10 cellular contexts compared by ENCODE assay signal in the genomic region with DNA sequence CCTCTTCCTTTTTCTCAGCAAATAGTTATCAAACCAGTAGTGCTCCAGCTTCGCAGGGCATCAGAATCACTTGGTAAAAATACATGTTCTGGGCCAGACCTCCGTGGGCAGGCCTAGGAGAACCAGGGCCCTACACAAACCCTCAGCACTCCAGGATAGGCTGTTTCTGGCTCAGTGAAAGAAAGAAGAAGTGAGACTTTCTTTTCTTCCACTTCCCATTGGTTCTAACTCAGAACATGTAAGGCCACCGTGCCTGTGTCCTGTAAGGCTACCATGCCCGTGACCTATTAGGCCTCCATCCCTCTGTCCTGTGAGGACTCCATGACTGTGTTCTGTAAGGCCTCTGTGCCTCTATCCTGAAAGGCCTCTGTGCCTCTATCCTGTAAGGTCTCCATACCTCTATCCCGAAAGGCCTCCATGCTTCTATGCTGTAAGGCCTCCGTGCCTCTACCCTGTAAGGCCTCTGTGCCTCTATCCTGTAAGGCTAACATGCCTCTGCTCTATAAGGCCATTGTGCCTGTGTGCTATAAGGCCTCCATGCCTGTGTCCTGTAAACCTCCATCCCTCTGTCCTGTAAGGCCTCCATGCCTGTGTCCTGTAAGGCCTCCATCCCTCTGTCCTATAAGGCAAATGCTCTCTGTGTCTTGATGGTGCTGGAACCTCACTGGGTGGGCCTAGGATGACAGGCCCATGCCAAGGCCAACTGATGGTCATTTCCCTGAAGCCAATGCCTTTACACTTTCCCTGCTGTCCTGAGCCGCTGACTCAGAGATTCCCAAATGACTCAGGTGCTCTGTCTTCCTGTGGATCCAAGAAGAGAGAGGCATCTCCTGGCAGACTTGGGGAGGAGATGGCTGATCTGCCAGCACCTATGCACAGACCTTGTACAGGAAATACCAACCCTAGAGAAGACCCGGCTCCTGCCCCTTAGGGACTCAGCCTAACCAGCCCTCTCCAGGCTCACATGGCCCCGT.
A peak's percentile ranks its signal among the peaks of the same experiment; 100 is the strongest.
DNase-seq lines count a peak whose midpoint lies in the region; ATAC-seq lines count a peak whose summit lies in the region.
"Had no signal": no experiment of that assay in that cellular context is flagged by ENCODE, and none has a peak within 500 bp of the region (broad histone marks: within the 10 kb centered on the region; RNA-seq: fewer than 3 reads in every experiment).

No MANE protein-coding gene starts in this region.

- intact Hi-C loops in dendritic cell treated with granulocyte-macrophage colony-stimulating factor and Interleukin-4, amounts not matched to agents 40 ng/mL and 50 ng/mL, for 4 days (cut with micrococcal nuclease) = no loop called here

- H3K9me3 Mint-ChIP-seq in dendritic cell treated with granulocyte-macrophage colony-stimulating factor and Interleukin-4, amounts not matched to agents 40 ng/mL and 50 ng/mL, for 4 days = no peaks in the 10 kb centered on the region
- H3K9me3 Mint-ChIP-seq: activated T-helper 2 cell treated with anti-CD3 and anti-CD28 coated beads, Interferon-gamma antibody, Interleukin-2, Interleukin-4, amounts not matched to agents 10 μg/mL and 5 μg/mL and 100 μg/mL, durations not matched to agents 14 hours and 24 hours and 36 hours had no signal

- H3K27me3 Mint-ChIP-seq in dendritic cell treated with granulocyte-macrophage colony-stimulating factor and Interleukin-4, amounts not matched to agents 40 ng/mL and 50 ng/mL, for 4 days = peaks cover 6% of the 10 kb centered on the region

- H3K4me1 Mint-ChIP-seq in dendritic cell treated with granulocyte-macrophage colony-stimulating factor and Interleukin-4, amounts not matched to agents 40 ng/mL and 50 ng/mL, for 4 days (ENCODE audit: low read depth) = peaks cover 11% of the 10 kb centered on the region
- H3K4me1 Mint-ChIP-seq: B cell had no signal

- no peak overlapping the region for H3K4me3 Mint-ChIP-seq in dendritic cell treated with granulocyte-macrophage colony-stimulating factor and Interleukin-4, amounts not matched to agents 40 ng/mL and 50 ng/mL, for 4 days
- H3K4me3 Mint-ChIP-seq: B cell had no signal

- DNase-seq in HT-29 (ENCODE audit: low spot score) (no peak), SW 1271 (lab: John Stamatoyannopoulos, UW) (no peak), epidermal melanocyte (ENCODE audit: insufficient read length, low spot score) (no peak)
- DNase-seq in stimulated activated CD4-positive, alpha-beta T cell treated with anti-CD3 and anti-CD28 coated beads, Interleukin-4, amount 100 ng/mL, for 1 hour = no peak

- ATAC-seq in GM18498 (IDR thresholded peaks at IDR 0.05; ENCODE audit: unreplicated experiment) (peak; percentile 92), GM21528 (IDR thresholded peaks at IDR 0.05; ENCODE audit: low FRiP score, unreplicated experiment) (peak; percentile 64), HG03159 (IDR thresholded peaks at IDR 0.05; ENCODE audit: unreplicated experiment) (peak; percentile 74)

- H3K36me3 Mint-ChIP-seq in dendritic cell treated with granulocyte-macrophage colony-stimulating factor and Interleukin-4, amounts not matched to agents 40 ng/mL and 50 ng/mL, for 4 days (ENCODE audit: low read depth) = no peaks in the 10 kb centered on the region

- peak overlapping the region; percentile 52 for H3K27ac Mint-ChIP-seq in dendritic cell treated with granulocyte-macrophage colony-stimulating factor and Interleukin-4, amounts not matched to agents 40 ng/mL and 50 ng/mL, for 4 days
- H3K27ac Mint-ChIP-seq: activated T-helper 2 cell treated with anti-CD3 and anti-CD28 coated beads, Interferon-gamma antibody, Interleukin-2, Interleukin-4, amounts not matched to agents 10 μg/mL and 5 μg/mL and 100 μg/mL, durations not matched to agents 14 hours and 24 hours and 36 hours; B cell had no signal
